Comparison of ENCODE assay signal across 8 cellular contexts in the genomic region with DNA sequence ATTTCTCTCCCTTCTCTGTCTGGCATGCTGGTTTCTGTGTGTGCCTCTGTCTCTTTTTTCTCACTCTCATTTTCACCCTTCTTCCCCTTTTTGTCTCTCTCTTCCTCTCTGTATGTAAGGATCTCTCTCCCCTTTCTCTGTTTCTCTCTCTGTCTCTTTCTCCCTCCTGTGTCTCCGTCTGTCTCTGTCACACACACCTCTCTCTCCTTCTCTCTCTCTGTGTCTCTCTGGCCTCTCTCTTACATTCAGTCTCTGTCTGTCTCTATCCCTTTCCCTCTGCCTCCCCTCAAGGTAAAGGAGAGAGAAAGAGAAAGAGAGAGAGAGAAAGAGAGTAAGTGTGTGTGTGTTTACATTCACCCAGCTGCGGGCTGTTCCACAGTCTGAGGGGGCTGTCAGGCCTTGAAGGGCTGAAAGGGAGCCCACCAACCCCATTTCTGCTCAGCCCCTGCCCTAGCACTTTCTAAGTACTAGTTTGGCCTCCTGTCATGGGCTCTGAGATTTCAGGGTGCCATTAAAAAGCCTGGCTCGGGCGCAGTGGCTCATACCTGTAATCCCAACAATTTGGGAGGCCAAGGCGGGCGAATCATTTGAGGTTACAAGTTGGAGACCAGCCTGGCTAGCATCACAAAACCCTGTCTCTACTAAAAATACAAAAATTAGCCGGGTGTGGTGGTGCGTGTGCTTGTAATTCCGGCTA. TPM values are rescaled to one million over a fixed set of nuclear protein-coding genes. Genes with fewer than 3 reads are reported as not detected.
A peak's percentile ranks its signal among the peaks of the same experiment; 100 is the strongest.
DNase-seq lines count a peak whose midpoint lies in the region; ATAC-seq, FAIRE-seq and TF ChIP-seq lines count a peak whose summit lies in the region.

No MANE protein-coding gene starts in this region.

- H3K36me3 ChIP-seq in SK-N-MC (ENCODE audit: insufficient read depth, low read length) (no peaks in the 10 kb centered on the region), keratinocyte (ENCODE audit: control insufficient read depth in 2 of 2, extremely low read depth in 1 of 2, insufficient read depth in 2 of 2, low read length in 2 of 2) (no peaks in the 10 kb centered on the region), SJCRH30 (no peaks in the 10 kb centered on the region)

- H2AFZ ChIP-seq in keratinocyte (ENCODE audit: control insufficient read depth, low read length) = peak overlapping the region; percentile 88

- no peak for FAIRE-seq in keratinocyte (lab: Jason Lieb, UNC)

- H3K27me3 ChIP-seq in keratinocyte (ENCODE audit: control insufficient read depth, extremely low read depth, insufficient read depth, low read length) (no peaks in the 10 kb centered on the region), SJCRH30 (no peaks in the 10 kb centered on the region)

- dilution Hi-C loops in keratinocyte (cut with MboI; ENCODE audit: extremely low pct_ligation_motif_present, low sequenced_read_pairs) = no loop called here

- no peaks in the 10 kb centered on the region for H3K79me2 ChIP-seq in keratinocyte (ENCODE audit: control insufficient read depth, insufficient read depth, low read length)

- no peak for DNase-seq in activated naive CD4-positive, alpha-beta T cell treated with anti-CD3 and anti-CD28 coated beads, Interleukin-2, amount 10 ng/mL, durations not matched to agents 7 days and 5 days
- no peak for DNase-seq in activated naive CD4-positive, alpha-beta T cell treated with Interleukin-2 at 50 U/mL for 16 hours
- DNase-seq in SK-N-MC (ENCODE audit: low read depth, low spot score) = no peak
- DNase-seq in keratinocyte (ENCODE audit: low read depth, low spot score) = no peak
- DNase-seq in type B pancreatic cell (ENCODE audit: extremely low spot score, unreplicated experiment) = no peak
- DNase-seq in SJCRH30 = no peak
- DNase-seq in AG08396 (ENCODE audit: low spot score) = no peak

- no peaks in the 10 kb centered on the region for H3K9me1 ChIP-seq in keratinocyte (ENCODE audit: control insufficient read depth, extremely low read depth, insufficient read depth, low read length)

- H3K27ac ChIP-seq in SK-N-MC (peak overlapping the region; percentile 75), keratinocyte (ENCODE audit: control insufficient read depth, insufficient read depth, low read length) (peak overlapping the region; percentile 26), SJCRH30 (no peak overlapping the region)

- H3K4me3 Mint-ChIP-seq in activated naive CD4-positive, alpha-beta T cell treated with anti-CD3 and anti-CD28 coated beads, Interleukin-2, amount 10 ng/mL, durations not matched to agents 7 days and 5 days = peak overlapping the region; percentile 70
- H3K4me3 Mint-ChIP-seq in type B pancreatic cell = peak overlapping the region; percentile 86

- no peaks in the 10 kb centered on the region for H3K27me3 Mint-ChIP-seq in activated naive CD4-positive, alpha-beta T cell treated with anti-CD3 and anti-CD28 coated beads, Interleukin-2, amount 10 ng/mL, durations not matched to agents 7 days and 5 days
- no peaks in the 10 kb centered on the region for H3K27me3 Mint-ChIP-seq in type B pancreatic cell

- CTCF ChIA-PET in activated naive CD4-positive, alpha-beta T cell treated with anti-CD3 and anti-CD28 coated beads, Interleukin-2, amount 10 ng/mL, durations not matched to agents 7 days and 5 days (lab: Charles Lee) = interaction anchor here (0.9 to 1.5 kb wide), 4 partner anchors 12 to 118 kb away, joined by 3 to 10 read pairs (median 4); no protein-coding TSS in a partner anchor

- H3K9ac ChIP-seq in SK-N-MC (ENCODE audit: insufficient read length) = peak overlapping the region; percentile 17
- peak overlapping the region; percentile 47 for H3K9ac ChIP-seq in keratinocyte (ENCODE audit: control insufficient read depth, extremely low read depth, insufficient read depth, low read length)

- peak overlapping the region; percentile 86 for H3K4me3 ChIP-seq in SK-N-MC
- peak overlapping the region in 1 of 3 experiments; percentile 42 for H3K4me3 ChIP-seq in keratinocyte (ENCODE audit: control insufficient read depth in 2 of 3, extremely low read depth in 1 of 3, insufficient read depth in 2 of 3, low read depth in 1 of 3, low read length in 3 of 3)
- H3K4me3 ChIP-seq in SJCRH30 = no peak overlapping the region

- H3K4me1 Mint-ChIP-seq in activated naive CD4-positive, alpha-beta T cell treated with anti-CD3 and anti-CD28 coated beads, Interleukin-2, amount 10 ng/mL, durations not matched to agents 7 days and 5 days = peaks cover 17% of the 10 kb centered on the region
- no peaks in the 10 kb centered on the region for H3K4me1 Mint-ChIP-seq in type B pancreatic cell (ENCODE audit: unreplicated experiment)

- peak overlapping the region; percentile 83 for H3K27ac Mint-ChIP-seq in activated naive CD4-positive, alpha-beta T cell treated with anti-CD3 and anti-CD28 coated beads, Interleukin-2, amount 10 ng/mL, durations not matched to agents 7 days and 5 days
- H3K27ac Mint-ChIP-seq in type B pancreatic cell = no peak overlapping the region

- H3K9me3 ChIP-seq in SK-N-MC (ENCODE audit: low read depth, low read length) = no peaks in the 10 kb centered on the region
- H3K9me3 ChIP-seq in keratinocyte (ENCODE audit: control insufficient read depth, low read depth, low read length) = no peaks in the 10 kb centered on the region
- H3K9me3 ChIP-seq in SJCRH30 (replicated peaks) = no peaks in the 10 kb centered on the region

- ATAC-seq in HG03378 (IDR thresholded peaks at IDR 0.05; ENCODE audit: unreplicated experiment) = no peak

- no peaks in the 10 kb centered on the region for H3K4me1 ChIP-seq in keratinocyte (ENCODE audit: control insufficient read depth, extremely low read depth, insufficient read depth, low read length)
- no peaks in the 10 kb centered on the region for H3K4me1 ChIP-seq in SJCRH30

- no peaks in the 10 kb centered on the region for H3K9me3 Mint-ChIP-seq in activated naive CD4-positive, alpha-beta T cell treated with anti-CD3 and anti-CD28 coated beads, Interleukin-2, amount 10 ng/mL, durations not matched to agents 7 days and 5 days
- H3K9me3 Mint-ChIP-seq in type B pancreatic cell = no peaks in the 10 kb centered on the region

- no peaks in the 10 kb centered on the region for H4K20me1 ChIP-seq in keratinocyte (ENCODE audit: control insufficient read depth, extremely low read depth, insufficient read depth, low read length)

- no peak for TF ChIP-seq CTCF in keratinocyte (optimal IDR thresholded peaks at IDR 0.05 in 1 of 3, IDR thresholded peaks at IDR 0.05 in 1 of 3, conservative IDR thresholded peaks at IDR 0.05 in 1 of 3; ENCODE audit: extremely low read depth in 1 of 3, insufficient read depth in 2 of 3, low read length in 3 of 3)
- TF ChIP-seq CTCF in type B pancreatic cell (conservative IDR thresholded peaks at IDR 0.05) = no peak

- H3K36me3 Mint-ChIP-seq in activated naive CD4-positive, alpha-beta T cell treated with anti-CD3 and anti-CD28 coated beads, Interleukin-2, amount 10 ng/mL, durations not matched to agents 7 days and 5 days = no peaks in the 10 kb centered on the region
- H3K36me3 Mint-ChIP-seq in type B pancreatic cell = no peaks in the 10 kb centered on the region

- peak overlapping the region; percentile 84 for H3K4me2 ChIP-seq in keratinocyte (ENCODE audit: control insufficient read depth, extremely low read depth, insufficient read depth, low read depth, low read length)

RNA-seq across cellular contexts. Expression of a gene that starts 9.6 kb away (rescaled TPM):
- 13.9 to 20.2 TPM (median 17.9 TPM) in 3 replicates for polyA plus RNA-seq in keratinocyte
- 107 TPM for polyA plus RNA-seq in keratinocyte (2011; ENCODE audit: low read depth)
- 9.9 and 12.8 TPM in 2 replicates for polyA plus RNA-seq in keratinocyte (2011; cell fraction: cytosol; rRNA removed)
- 57.6 and 67.2 TPM in 2 replicates for polyA plus RNA-seq in keratinocyte (2011; cell fraction: nucleus; rRNA removed)
- polyA plus RNA-seq in keratinocyte (2012; ENCODE audit: low replicate concordance) = 10.4 and 16.6 TPM in 2 replicates
- 5.9 to 16.2 TPM (median 7.4 TPM) in 3 replicates for polyA minus RNA-seq in keratinocyte
- 9.4 TPM for polyA minus RNA-seq in keratinocyte (2011; cell fraction: cytosol; rRNA and poly(A)+ RNA removed)
- 6.1 and 11.9 TPM in 2 replicates for polyA minus RNA-seq in keratinocyte (2011; cell fraction: nucleus; rRNA and poly(A)+ RNA removed)
- 29.0 and 30.1 TPM in 2 replicates for total RNA-seq in type B pancreatic cell (ENCODE audit: low replicate concordance)
- total RNA-seq in SJCRH30 (2014; rRNA removed; shearing (Covaris generic)) = 9.3 and 11.8 TPM in 2 replicates

RNA-seq across cellular contexts. Expression of a gene that starts 21.4 kb away (rescaled TPM):
- 1.9 to 4.7 TPM (median 3.8 TPM) in 3 replicates for polyA plus RNA-seq in keratinocyte
- 0.64 TPM for polyA plus RNA-seq in keratinocyte (2011; ENCODE audit: low read depth)
- polyA plus RNA-seq in keratinocyte (2011; cell fraction: cytosol; rRNA removed) = 0.36 and 0.72 TPM in 2 replicates
- 11.4 and 12.9 TPM in 2 replicates for polyA plus RNA-seq in keratinocyte (2011; cell fraction: nucleus; rRNA removed)
- 0.86 and 2.0 TPM in 2 replicates for polyA plus RNA-seq in keratinocyte (2012; ENCODE audit: low replicate concordance)
- 2.1 to 20.6 TPM (median 17.6 TPM) in 3 replicates for polyA minus RNA-seq in keratinocyte
- polyA minus RNA-seq in keratinocyte (2011; cell fraction: cytosol; rRNA and poly(A)+ RNA removed) = 2.7 TPM
- 15.8 and 28.3 TPM in 2 replicates for polyA minus RNA-seq in keratinocyte (2011; cell fraction: nucleus; rRNA and poly(A)+ RNA removed)
- 6.1 and 14.4 TPM in 2 replicates for total RNA-seq in type B pancreatic cell (ENCODE audit: low replicate concordance)
- 5.7 and 6.7 TPM in 2 replicates for total RNA-seq in SJCRH30 (2014; rRNA removed; shearing (Covaris generic))

RNA-seq across cellular contexts. Expression of a gene that starts 24.0 kb away (rescaled TPM):
- 0.08 to 0.20 TPM (median 0.10 TPM) in 3 replicates for polyA plus RNA-seq in keratinocyte
- polyA plus RNA-seq in keratinocyte (2011; ENCODE audit: low read depth) = not detected
- polyA plus RNA-seq in keratinocyte (2011; cell fraction: cytosol; rRNA removed) = 0.04 TPM in 2 replicates
- 0.35 and 0.42 TPM in 2 replicates for polyA plus RNA-seq in keratinocyte (2011; cell fraction: nucleus; rRNA removed)
- 0.22 TPM in 1 of 2 replicates, not detected in the other for polyA plus RNA-seq in keratinocyte (2012; ENCODE audit: low replicate concordance)
- polyA minus RNA-seq in keratinocyte = 0.10 to 0.43 TPM in 2 of 3 replicates, not detected in the other
- not detected for polyA minus RNA-seq in keratinocyte (2011; cell fraction: cytosol; rRNA and poly(A)+ RNA removed)
- polyA minus RNA-seq in keratinocyte (2011; cell fraction: nucleus; rRNA and poly(A)+ RNA removed) = 0.39 TPM in 1 of 2 replicates, not detected in the other
- total RNA-seq in type B pancreatic cell (ENCODE audit: low replicate concordance) = 4.5 and 11.5 TPM in 2 replicates
- 1.3 TPM in 2 replicates for total RNA-seq in SJCRH30 (2014; rRNA removed; shearing (Covaris generic))
